In the genomic region with DNA sequence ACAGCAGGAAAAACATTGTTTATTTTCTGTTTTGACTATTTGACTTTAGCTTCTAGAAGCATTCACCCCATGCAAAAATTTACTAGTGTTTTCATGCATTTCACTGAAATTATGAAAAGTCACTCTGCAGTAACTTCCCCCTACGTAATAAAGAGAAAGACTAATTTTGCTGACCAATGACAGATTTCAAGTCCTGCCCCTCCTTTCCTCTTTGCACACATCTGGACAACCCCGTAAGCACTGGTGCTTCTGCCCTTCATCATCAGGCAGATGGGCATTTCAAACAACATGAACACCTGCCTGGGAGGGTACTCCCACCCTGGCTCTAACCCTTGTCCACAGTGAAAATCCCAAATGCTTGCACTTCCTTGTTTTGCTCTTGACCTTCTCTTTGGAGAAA, we compare ENCODE assay signal across 19 cellular contexts.
DNase-seq lines count a peak whose midpoint lies in the region; ATAC-seq and TF ChIP-seq lines count a peak whose summit lies in the region.
"Had no signal": no experiment of that assay in that cellular context is flagged by ENCODE, and none has a peak within 500 bp of the region (broad histone marks: within the 10 kb centered on the region; RNA-seq: fewer than 3 reads in every experiment).

No MANE protein-coding gene starts in this region.

- POLR2A ChIA-PET in naive thymus-derived CD4-positive, alpha-beta T cell (lab: Charles Lee) = no interaction called here

- no peaks in the 10 kb centered on the region for H3K27me3 ChIP-seq in DND-41 (ENCODE audit: insufficient read depth, low read length, poor library complexity)
- no peaks in the 10 kb centered on the region for H3K27me3 ChIP-seq in naive thymus-derived CD4-positive, alpha-beta T cell (ENCODE audit: control insufficient read depth in 2 of 2, insufficient read depth in 2 of 2, low read length in 2 of 2)
- H3K27me3 ChIP-seq: MG63 had no signal

- H3K27ac Mint-ChIP-seq in naive thymus-derived CD4-positive, alpha-beta T cell = no peak overlapping the region
- no peak overlapping the region for H3K27ac Mint-ChIP-seq in activated naive CD4-positive, alpha-beta T cell treated with anti-CD3 and anti-CD28 coated beads, Interleukin-2, amount 50 U/mL, for 72 hours
- H3K27ac Mint-ChIP-seq: B cell; CD4-positive, CD25-positive, alpha-beta regulatory T cell; T-helper 17 cell had no signal

- peaks cover 0 to 5% (median 0%) of the 10 kb centered on the region in 5 donors for H3K36me3 Mint-ChIP-seq in naive thymus-derived CD4-positive, alpha-beta T cell
- H3K36me3 Mint-ChIP-seq in activated naive CD4-positive, alpha-beta T cell treated with anti-CD3 and anti-CD28 coated beads, Interleukin-2, amount 50 U/mL, for 72 hours = no peaks in the 10 kb centered on the region
- H3K36me3 Mint-ChIP-seq: CD4-positive, CD25-positive, alpha-beta regulatory T cell had no signal

- H3K4me3 ChIP-seq in DND-41 (ENCODE audit: low read depth in 1 of 2, low read length in 2 of 2) = no peak overlapping the region
- no peak overlapping the region for H3K4me3 ChIP-seq in naive thymus-derived CD4-positive, alpha-beta T cell (ENCODE audit: low read length)
- H3K4me3 ChIP-seq: MG63, PC-9 had no signal

- peaks cover 26% of the 10 kb centered on the region for H3K4me1 ChIP-seq in DND-41 (ENCODE audit: insufficient read depth, low read length)
- peaks cover 4 to 8% of the 10 kb centered on the region in 2 donors for H3K4me1 ChIP-seq in naive thymus-derived CD4-positive, alpha-beta T cell (ENCODE audit: control insufficient read depth in 2 of 2, insufficient read depth in 2 of 2, low read length in 2 of 2)

- H3K27ac ChIP-seq in DND-41 (ENCODE audit: low read length) = 0 out of 2 replicates have a peak overlapping the region, but pooled peaks have one; percentile 21
- no peak overlapping the region for H3K27ac ChIP-seq in naive thymus-derived CD4-positive, alpha-beta T cell (ENCODE audit: low read depth, low read length)
- H3K27ac ChIP-seq: KMS-11, PC-9 had no signal

- no peaks in the 10 kb centered on the region for H4K20me1 ChIP-seq in DND-41 (ENCODE audit: insufficient read depth, low read length)

- H3K4me3 Mint-ChIP-seq in naive thymus-derived CD4-positive, alpha-beta T cell = no peak overlapping the region
- H3K4me3 Mint-ChIP-seq: B cell; CD4-positive, CD25-positive, alpha-beta regulatory T cell; T-helper 17 cell had no signal

- peaks cover 0 to 6% (median 0%) of the 10 kb centered on the region in 11 donors for H3K9me3 Mint-ChIP-seq in naive thymus-derived CD4-positive, alpha-beta T cell
- peaks cover 0 to 9% of the 10 kb centered on the region in 2 donors for H3K9me3 Mint-ChIP-seq in activated naive CD4-positive, alpha-beta T cell treated with anti-CD3 and anti-CD28 coated beads, Interleukin-2, amount 50 U/mL, for 72 hours
- H3K9me3 Mint-ChIP-seq: CD4-positive, CD25-positive, alpha-beta regulatory T cell had no signal

- no peaks in the 10 kb centered on the region for H3K27me3 Mint-ChIP-seq in naive thymus-derived CD4-positive, alpha-beta T cell
- H3K27me3 Mint-ChIP-seq: T-helper 17 cell had no signal

- DNase-seq in DND-41 = no peak
- peak; percentile 6 for DNase-seq in MV-4-11 (lab: John Stamatoyannopoulos, UW)
- peak; percentile 61 for DNase-seq in RPMI8226
- no peak for DNase-seq in naive thymus-derived CD4-positive, alpha-beta T cell
- DNase-seq in activated naive CD4-positive, alpha-beta T cell treated with anti-CD3 and anti-CD28 coated beads, Interleukin-2, amount 50 U/mL, for 72 hours (ENCODE audit: low spot score in 2 of 2) = no peak
- no peak for DNase-seq in AG20443 (ENCODE audit: low spot score)
- no peak for DNase-seq in Kasumi-1 (lab: John Stamatoyannopoulos, UW)
- DNase-seq: CD4-positive, CD25-positive, alpha-beta regulatory T cell; COR-L47; EL; MG63; NCI-H1694 treated with DMSO at 0.1 percent for 48 hours; NCI-H510A; NCI-H748 treated with DMSO at 0.1 percent for 48 hours; NK-92 treated with Interleukin-12 subunit alpha and Interleukin-12 subunit beta, amount 100 ng/mL, for 24 hours; PC-9; T-helper 17 cell had no signal

- no peak for TF ChIP-seq CTCF in DND-41 (IDR thresholded peaks at IDR 0.05; ENCODE audit: borderline replicate concordance, extremely low read depth, low read length, poor library complexity, severe bottlenecking)

- H3K4me2 ChIP-seq in DND-41 (ENCODE audit: insufficient read depth, low read length) = no peak overlapping the region
- H3K4me2 ChIP-seq: KMS-11, PC-9 had no signal

- H3K9ac ChIP-seq in DND-41 (ENCODE audit: low read depth, low read length) = no peak overlapping the region
- H3K9ac ChIP-seq: KMS-11 had no signal

- intact Hi-C loops in naive thymus-derived CD4-positive, alpha-beta T cell (cut with micrococcal nuclease) = no loop called here

- no peaks in the 10 kb centered on the region for H3K79me2 ChIP-seq in DND-41 (ENCODE audit: insufficient read depth, low read length)

- no peak overlapping the region for H2AFZ ChIP-seq in DND-41 (ENCODE audit: low read depth, low read length)
- H2AFZ ChIP-seq: PC-9 had no signal

- peaks cover 0 to 4% (median 0%) of the 10 kb centered on the region in 7 donors for H3K4me1 Mint-ChIP-seq in naive thymus-derived CD4-positive, alpha-beta T cell
- H3K4me1 Mint-ChIP-seq: B cell; CD4-positive, CD25-positive, alpha-beta regulatory T cell had no signal

- H3K36me3 ChIP-seq in DND-41 (ENCODE audit: insufficient read depth, low read length) = no peaks in the 10 kb centered on the region
- H3K36me3 ChIP-seq in naive thymus-derived CD4-positive, alpha-beta T cell (ENCODE audit: control insufficient read depth in 2 of 3, insufficient read depth in 3 of 3, low read length in 3 of 3) = no peaks in the 10 kb centered on the region
- H3K36me3 ChIP-seq: MG63 had no signal

- CTCF ChIA-PET in naive thymus-derived CD4-positive, alpha-beta T cell (lab: Charles Lee) = no interaction called here

- H3K9me3 ChIP-seq in DND-41 (ENCODE audit: insufficient read depth, low read length, severe bottlenecking) = no peaks in the 10 kb centered on the region
- H3K9me3 ChIP-seq in naive thymus-derived CD4-positive, alpha-beta T cell (ENCODE audit: control insufficient read depth in 2 of 3, low read length in 3 of 3) = no peaks in the 10 kb centered on the region
- H3K9me3 ChIP-seq: MG63 had no signal

- ATAC-seq in DND-41 (ENCODE audit: insufficient read depth, low read depth) = no peak
- ATAC-seq in naive thymus-derived CD4-positive, alpha-beta T cell = peak; percentile 37
- no peak for ATAC-seq in activated naive CD4-positive, alpha-beta T cell treated with anti-CD3 and anti-CD28 coated beads, Interleukin-2, amount 50 U/mL, for 72 hours
- ATAC-seq: T-helper 17 cell had no signal

Comparison
In these comparisons a context has a peak if more than half of its experiments do, and no peak if none do; other contexts are left out.
1. DNase-seq: peak in MV-4-11 (single experiment) and RPMI8226 (single experiment); none in DND-41 (single experiment), naive thymus-derived CD4-positive, alpha-beta T cell (0 of 9), activated naive CD4-positive, alpha-beta T cell treated with anti-CD3 and anti-CD28 coated beads, Interleukin-2, amount 50 U/mL, for 72 hours (0 of 2), AG20443 (single experiment) and Kasumi-1 (0 of 2).